ENCODE assay signal across 16 cellular contexts in the genomic region with DNA sequence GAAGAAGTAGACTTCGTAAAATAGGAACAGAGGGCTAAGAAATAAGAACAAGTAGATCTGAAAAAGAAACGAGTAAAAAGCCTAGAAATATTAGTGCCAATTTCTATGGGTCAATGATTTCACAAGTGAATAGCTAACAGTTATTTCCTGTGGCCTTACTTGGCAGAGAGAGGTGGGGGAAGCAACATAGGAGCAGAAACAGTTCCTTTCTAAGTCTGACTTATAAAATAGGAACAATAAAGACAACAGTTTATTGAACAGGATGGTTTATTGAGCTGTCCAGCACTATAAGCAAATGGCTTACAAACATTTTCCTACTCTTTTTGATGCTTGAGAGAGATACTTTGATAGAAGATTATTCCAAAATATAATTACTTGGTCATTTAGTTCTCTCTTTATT. TPM values are rescaled to one million over a fixed set of nuclear protein-coding genes. Genes with fewer than 3 reads are reported as not detected.
DNase-seq lines count a peak whose midpoint lies in the region; ATAC-seq and TF ChIP-seq lines count a peak whose summit lies in the region.
"Had no signal": no experiment of that assay in that cellular context is flagged by ENCODE, and none has a peak within 500 bp of the region (broad histone marks: within the 10 kb centered on the region; RNA-seq: fewer than 3 reads in every experiment).

No MANE protein-coding gene starts in this region.

- H3F3A ChIP-seq in GM23248 (ENCODE audit: insufficient read depth) (peaks cover 20% of the 10 kb centered on the region; the same call in 1 of the 2 replicates), PC-9 (ENCODE audit: insufficient read depth, low read depth) (no peaks in the 10 kb centered on the region)

- intact Hi-C loops in PC-9 (cut with micrococcal nuclease; ENCODE audit: unreplicated experiment), result no loop called here
- intact Hi-C loops in posterior vena cava (cut with DNase I), result no loop called here

- H3K4me2 ChIP-seq in GM23248 (ENCODE audit: unreplicated experiment) (peak overlapping the region; percentile 24), PC-9 (no peak overlapping the region)

- 25 to 33% methylated on average over 2 of the region's 2 CpGs for WGBS in GM23248 (ENCODE audit: low coverage in 1 of 2, low lambda C conversion rate in 2 of 2, missing lambda C conversion rate in 2 of 2), 2 experiments

- POLR2A ChIA-PET in PC-9 (lab: Charles Lee; ENCODE audit: unreplicated experiment), result no interaction called here

- peaks cover 25% of the 10 kb centered on the region for H3K4me1 ChIP-seq in GM23248 (ENCODE audit: insufficient read depth)
- H3K4me1 ChIP-seq in PC-9 (replicated peaks; ENCODE audit: insufficient read depth), result no peaks in the 10 kb centered on the region
- H3K4me1 ChIP-seq: psoas muscle, upper lobe of right lung had no signal

- no peaks in the 10 kb centered on the region for H3K27me3 ChIP-seq in GM23248 (replicated peaks; ENCODE audit: insufficient read depth)
- no peaks in the 10 kb centered on the region for H3K27me3 ChIP-seq in PC-9 (ENCODE audit: insufficient read depth, low read depth)
- H3K27me3 ChIP-seq: upper lobe of right lung had no signal

- H3K9me3 ChIP-seq in GM23248 (ENCODE audit: low read depth), result no peaks in the 10 kb centered on the region
- no peaks in the 10 kb centered on the region for H3K9me3 ChIP-seq in PC-9 (ENCODE audit: insufficient read depth, low read depth)
- H3K9me3 ChIP-seq: psoas muscle, upper lobe of right lung had no signal

- CTCF ChIA-PET in PC-9 (lab: Charles Lee), result no interaction called here

- TF ChIP-seq CTCF in AG10803 (conservative IDR thresholded peaks at IDR 0.05; ENCODE audit: low read length), result no peak
- TF ChIP-seq CTCF in PC-9 (conservative IDR thresholded peaks at IDR 0.05), result no peak

- H3K36me3 ChIP-seq in GM23248 (ENCODE audit: low read depth), result no peaks in the 10 kb centered on the region
- H3K36me3 ChIP-seq in PC-9 (ENCODE audit: low read depth), result no peaks in the 10 kb centered on the region
- H3K36me3 ChIP-seq: upper lobe of right lung had no signal

- H3K9ac ChIP-seq in GM23248, result no peak overlapping the region

- H4K20me1 ChIP-seq in GM23248 (ENCODE audit: insufficient read depth) (no peaks in the 10 kb centered on the region), PC-9 (ENCODE audit: insufficient read depth) (no peaks in the 10 kb centered on the region)

- no peak overlapping the region for H2AFZ ChIP-seq in GM23248
- peak overlapping the region; percentile 26; the same call in 1 of the 2 replicates for H2AFZ ChIP-seq in PC-9

- DNase-seq in AG10803 (ENCODE audit: low read depth), result peak; percentile 34
- peak; percentile 39 for DNase-seq in GM23248
- DNase-seq in PC-9, result no peak
- peak; percentile 47 for DNase-seq in glomerular visceral epithelial cell (ENCODE audit: extremely low spot score)
- DNase-seq in posterior vena cava (ENCODE audit: low spot score), result no peak
- DNase-seq: activated CD4-positive, CD25-positive, alpha-beta regulatory T cell; activated gamma-delta T cell treated with Interleukin-2 at 50 U/mL for 16 hours; mammary epithelial cell; natural killer cell; psoas muscle; stimulated activated naive CD4-positive, alpha-beta T cell treated with Interleukin-2 at 50 U/mL for 16 hours; upper lobe of right lung had no signal

- no TSS peak for BruUV-seq in PC-9 (replicated peaks; lab: Mats Ljungman, UMichigan)

- H3K9me2 ChIP-seq in GM23248 (ENCODE audit: insufficient read depth) (no peaks in the 10 kb centered on the region), PC-9 (ENCODE audit: insufficient read depth) (no peaks in the 10 kb centered on the region)

- H3K27ac ChIP-seq in GM23248 (no peak overlapping the region), PC-9 (no peak overlapping the region)
- H3K27ac ChIP-seq: coronary artery, psoas muscle, upper lobe of right lung had no signal

- ATAC-seq in GM19463 (IDR thresholded peaks at IDR 0.05; ENCODE audit: unreplicated experiment) (no peak), GM19324 (IDR thresholded peaks at IDR 0.05; ENCODE audit: low FRiP score, unreplicated experiment) (no peak), GM21447 (IDR thresholded peaks at IDR 0.05; ENCODE audit: unreplicated experiment) (no peak)
- ATAC-seq: natural killer cell, psoas muscle, upper lobe of right lung had no signal

- in situ Hi-C loops in GM23248 (cut with MboI), result no loop called here

- H3K79me2 ChIP-seq in GM23248 (ENCODE audit: insufficient read depth) (no peaks in the 10 kb centered on the region), PC-9 (ENCODE audit: low read depth) (no peaks in the 10 kb centered on the region)

- H3K4me3 ChIP-seq in AG10803 (ENCODE audit: low read length) (no peak overlapping the region), GM23248 (no peak overlapping the region), PC-9 (no peak overlapping the region)
- H3K4me3 ChIP-seq: coronary artery, psoas muscle, upper lobe of right lung had no signal

RNA-seq across cellular contexts. Expression of a gene that starts 37.9 kb away (rescaled TPM):
- total RNA-seq in GM23248 (2014; rRNA removed; shearing (Covaris generic)), result 4.0 and 6.3 TPM in 2 replicates
- polyA plus RNA-seq in GM23248 (2016; fragmentation: Nextera tagmentation; extraction: Ambion mirVana), result 3.6 and 4.0 TPM in 2 replicates
- total RNA-seq in PC-9 (2021), result not detected in 2 replicates
- total RNA-seq in posterior vena cava, result 1 to 10 TPM; 6.9 to 8.9 TPM
- total RNA-seq: natural killer cell had no signal
- polyA plus RNA-seq: mammary epithelial cell had no signal

Comparison
In these comparisons a context has a peak if more than half of its experiments do, and no peak if none do; other contexts are left out.
1. DNase-seq: peak in AG10803 (single experiment), GM23248 (single experiment) and glomerular visceral epithelial cell (single experiment); none in PC-9 (0 of 2) and posterior vena cava (single experiment).